Comparison of ENCODE assay signal across 8 cellular contexts in genomic region chr9:127805620-127806019, GRCh38. TPM values are rescaled to one million over a fixed set of nuclear protein-coding genes. Genes with fewer than 3 reads are reported as not detected.
DNase-seq lines count a peak whose midpoint lies in the region; ATAC-seq and TF ChIP-seq lines count a peak whose summit lies in the region.
"Had no signal": no experiment of that assay in that cellular context is flagged by ENCODE, and none has a peak within 500 bp of the region (broad histone marks: within the 10 kb centered on the region; RNA-seq: fewer than 3 reads in every experiment).

No MANE protein-coding gene starts in this region.

- POLR2A ChIA-PET in Caco-2 (lab: Charles Lee): no interaction called here
- POLR2A ChIA-PET in HCT116 (lab: Charles Lee): no interaction called here

- DNase-seq in Caco-2 (peak in 1 of 2 experiments; percentile 61), HCT116 (ENCODE audit: low read depth, low spot score) (peak; percentile 47), GF-D8 (lab: John Stamatoyannopoulos, UW) (no peak), cerebellar nuclear complex (lab: John Stamatoyannopoulos, UW) (no peak), NCI-H1417 treated with DMSO at 0.1 percent for 48 hours (lab: John Stamatoyannopoulos, UW) (no peak)
- DNase-seq in activated T-cell treated with anti-CD3 and anti-CD28 coated beads, Interleukin-2, amount 50 U/mL, for 24 hours: no peak

- peak; percentile 23; the same call in 1 of the 2 replicates for ATAC-seq in HCT116

- no peak overlapping the region for H3K9ac ChIP-seq in HCT116 (ENCODE audit: low read length)
- no peak overlapping the region for H3K9ac ChIP-seq in liver (ENCODE audit: low read depth in 1 of 2, low read length in 2 of 2)

- H3K9me2 ChIP-seq in HCT116 (ENCODE audit: insufficient read depth): no peaks in the 10 kb centered on the region

- H3K4me1 ChIP-seq in Caco-2: peaks cover 9% of the 10 kb centered on the region; the same call in 1 of the 2 replicates
- H3K4me1 ChIP-seq in HCT116 (ENCODE audit: control insufficient read depth in 1 of 2, insufficient read depth in 2 of 2, low read length in 2 of 2): peaks cover 19 to 39% of the 10 kb centered on the region in 2 experiments
- H3K4me1 ChIP-seq in liver (ENCODE audit: control insufficient read depth in 4 of 4, insufficient read depth in 4 of 4, low read length in 3 of 4): peaks cover 15 to 44% (median 31%) of the 10 kb centered on the region in 4 donors

- no peaks in the 10 kb centered on the region for H3K9me3 Mint-ChIP-seq in Caco-2 (ENCODE audit: unreplicated experiment)
- H3K9me3 Mint-ChIP-seq in activated T-cell treated with anti-CD3 and anti-CD28 coated beads, Interleukin-2, amount 50 U/mL, for 24 hours: no peaks in the 10 kb centered on the region

- H2AFZ ChIP-seq in HCT116 (ENCODE audit: low read depth, low read length, poor library complexity, severe bottlenecking): no peak overlapping the region

- H3K27ac ChIP-seq in HCT116 (ENCODE audit: low read depth, low read length) (no peak overlapping the region), liver (ENCODE audit: low read depth in 1 of 2, low read length in 2 of 2) (no peak overlapping the region)

- H3K4me3 ChIP-seq in Caco-2 (ENCODE audit: low read depth, low read length) (no peak overlapping the region), HCT116 (replicated peaks in 1 of 2; ENCODE audit: low read depth in 1 of 2, low read length in 2 of 2) (no peak overlapping the region), liver (ENCODE audit: low read depth in 1 of 3, low read length in 3 of 3) (no peak overlapping the region)

- BruUV-seq in Caco-2 (replicated peaks; lab: Mats Ljungman, UMichigan) (no TSS peak), HCT116 (replicated peaks; lab: Mats Ljungman, UMichigan) (TSS peak; percentile 35)

- no peak overlapping the region for H3K4me3 Mint-ChIP-seq in Caco-2 (ENCODE audit: unreplicated experiment)
- H3K4me3 Mint-ChIP-seq in activated T-cell treated with anti-CD3 and anti-CD28 coated beads, Interleukin-2, amount 50 U/mL, for 24 hours: no peak overlapping the region

- TF ChIP-seq POLR2A in HCT116 (IDR thresholded peaks at IDR 0.05; ENCODE audit: borderline replicate concordance, extremely low read depth, insufficient read depth, insufficient read length): no peak

- no peak overlapping the region for H3K27ac Mint-ChIP-seq in Caco-2 (ENCODE audit: unreplicated experiment)
- peak overlapping the region; percentile 78 for H3K27ac Mint-ChIP-seq in activated T-cell treated with anti-CD3 and anti-CD28 coated beads, Interleukin-2, amount 50 U/mL, for 24 hours

- H3K27me3 ChIP-seq in Caco-2 (replicated peaks; ENCODE audit: control insufficient read depth, insufficient read depth, low read length) (no peaks in the 10 kb centered on the region), HCT116 (ENCODE audit: insufficient read depth, low read length) (no peaks in the 10 kb centered on the region), liver (ENCODE audit: control insufficient read depth in 4 of 4, insufficient read depth in 4 of 4, low read length in 3 of 4) (no peaks in the 10 kb centered on the region)

- peaks cover 5% of the 10 kb centered on the region for H3K36me3 ChIP-seq in Caco-2 (ENCODE audit: control insufficient read depth, insufficient read depth, low read length)
- peaks cover 0 to 29% of the 10 kb centered on the region in 2 experiments; a peak in 1 of 4 replicates for H3K36me3 ChIP-seq in HCT116 (ENCODE audit: control insufficient read depth in 1 of 2, insufficient read depth in 2 of 2, low read length in 2 of 2)
- peaks cover 5 to 25% (median 12%) of the 10 kb centered on the region in 4 donors for H3K36me3 ChIP-seq in liver (ENCODE audit: control insufficient read depth in 4 of 4, insufficient read depth in 3 of 4, low read depth in 1 of 4, low read length in 3 of 4)

- TF ChIP-seq RAD21 in HCT116 (IDR thresholded peaks at IDR 0.05; ENCODE audit: low read depth): no peak
- TF ChIP-seq RAD21 in liver (IDR thresholded peaks at IDR 0.05): peak in 1 of 2 donors; percentile 40

- no peaks in the 10 kb centered on the region for H3K9me3 ChIP-seq in Caco-2
- no peaks in the 10 kb centered on the region for H3K9me3 ChIP-seq in HCT116 (ENCODE audit: control insufficient read depth in 1 of 2, insufficient read depth in 1 of 2, low read depth in 1 of 2, low read length in 2 of 2)
- no peaks in the 10 kb centered on the region for H3K9me3 ChIP-seq in liver (ENCODE audit: control insufficient read depth in 4 of 4, low read length in 3 of 4)

- H3K27me3 Mint-ChIP-seq in Caco-2 (ENCODE audit: insufficient read depth, unreplicated experiment): no peaks in the 10 kb centered on the region
- no peaks in the 10 kb centered on the region for H3K27me3 Mint-ChIP-seq in activated T-cell treated with anti-CD3 and anti-CD28 coated beads, Interleukin-2, amount 50 U/mL, for 24 hours

- H4K20me1 ChIP-seq in HCT116 (ENCODE audit: insufficient read depth): peaks cover 4% of the 10 kb centered on the region; the same call in 1 of the 2 replicates

- RAD21 ChIA-PET in HCT116 (lab: Charles Lee; ENCODE audit: low non-redundant PET in 1 of 2, low total read pairs in 2 of 2, uncharacterized antibody in 2 of 2, unreplicated experiment in 2 of 2): no interaction called here

- H3K79me2 ChIP-seq in HCT116 (ENCODE audit: insufficient read depth, low read length): peaks cover 35% of the 10 kb centered on the region

- TF ChIP-seq CTCF in Caco-2 (IDR thresholded peaks at IDR 0.05; ENCODE audit: insufficient read depth in 1 of 2, low read depth in 1 of 2, low read length in 1 of 2, severe bottlenecking in 1 of 2, unreplicated experiment in 1 of 2): peak; percentile 32 to 35
- TF ChIP-seq CTCF in HCT116 (IDR thresholded peaks at IDR 0.05 in 2 of 3, conservative IDR thresholded peaks at IDR 0.05 in 1 of 3; ENCODE audit: borderline replicate concordance in 1 of 3, insufficient read depth in 1 of 3, low read depth in 2 of 3, low read length in 2 of 3): peak in 2 of 3 experiments; percentile 63 to 68; a peak in 4 of 6 replicates
- peak; percentile 8 for TF ChIP-seq CTCF in liver (IDR thresholded peaks at IDR 0.05; ENCODE audit: low read depth, low read length, missing input control)

- H3K4me1 Mint-ChIP-seq in Caco-2 (ENCODE audit: low read depth, unreplicated experiment): peaks cover 7% of the 10 kb centered on the region
- peaks cover 29% of the 10 kb centered on the region for H3K4me1 Mint-ChIP-seq in activated T-cell treated with anti-CD3 and anti-CD28 coated beads, Interleukin-2, amount 50 U/mL, for 24 hours (ENCODE audit: low read depth)

- H3K4me2 ChIP-seq in HCT116 (ENCODE audit: low read length): no peak overlapping the region

- WGBS in liver: 79% methylated on average over 8 of the region's 8 CpGs

- intact Hi-C loops in Caco-2 (cut with micrococcal nuclease; ENCODE audit: unreplicated experiment) (no loop called here), HCT116 (cut with micrococcal nuclease) (no loop called here)

- CTCF ChIA-PET in Caco-2 (lab: Charles Lee) (no interaction called here), HCT116 (lab: Charles Lee) (interaction anchor here (0.9 to 2.1 kb wide), 3 partner anchors 13 to 71 kb away, joined by 3 to 5 read pairs (median 3); partner anchors contain the start of gene TOR2A)

- H3K36me3 Mint-ChIP-seq in Caco-2 (ENCODE audit: insufficient read depth, unreplicated experiment): peaks cover 14% of the 10 kb centered on the region
- peaks cover 70% of the 10 kb centered on the region for H3K36me3 Mint-ChIP-seq in activated T-cell treated with anti-CD3 and anti-CD28 coated beads, Interleukin-2, amount 50 U/mL, for 24 hours (ENCODE audit: low read depth)

TF ChIP-seq in HCT116, 20 proteins besides CTCF, POLR2A, EP300 and RAD21 (continues in another document):
- TF ChIP-seq JUND (IDR thresholded peaks at IDR 0.05) (no peak), SRF (IDR thresholded peaks at IDR 0.05; ENCODE audit: low read depth) (no peak)

TF ChIP-seq in liver, 16 proteins besides CTCF, POLR2A, EP300 and RAD21 (continues in another document):
- no peak for TF ChIP-seq FOXA1 (IDR thresholded peaks at IDR 0.05)
- TF ChIP-seq FOXA2 (IDR thresholded peaks at IDR 0.05): no peak
- TF ChIP-seq NR2F2 (IDR thresholded peaks at IDR 0.05): no peak
- TF ChIP-seq ATF3 (IDR thresholded peaks at IDR 0.05): no peak
- TF ChIP-seq HNF4A (conservative IDR thresholded peaks at IDR 0.05): no peak
- TF ChIP-seq YY1 (IDR thresholded peaks at IDR 0.05): no peak
- TF ChIP-seq HNF4G (IDR thresholded peaks at IDR 0.05): no peak
- TF ChIP-seq TAF1 (conservative IDR thresholded peaks at IDR 0.05): no peak

RNA-seq across cellular contexts. Expression of gene FPGS, which starts 2.9 kb away (rescaled TPM):
- 54.4 and 57.3 TPM in 2 replicates for total RNA-seq in Caco-2 (2022)
- total RNA-seq in HCT116 (2021; ENCODE audit: unreplicated experiment): 70.6 TPM
- 57.9 and 59.2 TPM in 2 replicates for polyA plus RNA-seq in HCT116 (2012)
- 10 to 100 TPM; 20.4 to 48.1 TPM for total RNA-seq in liver
- 10 to 100 TPM; 37.3 to 61.1 TPM for polyA plus RNA-seq in liver

RNA-seq across cellular contexts. Expression of gene CDK9, which starts 19.8 kb away (rescaled TPM):
- total RNA-seq in Caco-2 (2022) (47.9 and 48.2 TPM in 2 replicates), HCT116 (2021; ENCODE audit: unreplicated experiment) (102 TPM), liver (10 to 100 TPM; 31.8 to 41.2 TPM)
- 73.7 and 74.4 TPM in 2 replicates for polyA plus RNA-seq in HCT116 (2012)
- 10 to 100 TPM; 32.4 to 41.4 TPM for polyA plus RNA-seq in liver

RNA-seq across cellular contexts. Expression of gene SH2D3C, which starts 27.2 kb away (rescaled TPM):
- 0.34 TPM in 1 of 2 replicates, not detected in the other for total RNA-seq in Caco-2 (2022)
- total RNA-seq in HCT116 (2021; ENCODE audit: unreplicated experiment): 1.3 TPM
- polyA plus RNA-seq in HCT116 (2012): 1.3 and 1.4 TPM in 2 replicates
- total RNA-seq in liver: 1 to 10 TPM; 4.8 to 5.1 TPM
- 1 to 10 TPM; 2.2 to 3.1 TPM for polyA plus RNA-seq in liver
- total RNA-seq: HT1080 had no signal

RNA-seq across cellular contexts. Expression of gene ENG, which starts 48.8 kb away (rescaled TPM):
- total RNA-seq in Caco-2 (2022) (0.18 and 0.53 TPM in 2 replicates), HCT116 (2021; ENCODE audit: unreplicated experiment) (0.76 TPM), liver (10 to 100 TPM; 12.8 to 23.5 TPM)
- polyA plus RNA-seq in HCT116 (2012): 2.2 and 3.6 TPM in 2 replicates
- 10 to 100 TPM; 25.0 to 91.3 TPM for polyA plus RNA-seq in liver

Comparison
In these comparisons a context has a peak if more than half of its experiments do, and no peak if none do; other contexts are left out.
1. CTCF ChIP-seq: peak in every context shown above with its lines; median percentile 66 in HCT116; 34 in Caco-2; 8 in liver.